ENCODE assay signal across 1 cellular context in genomic region chr6:150266963-150267685, GRCh38.
TF ChIP-seq lines count a peak whose summit lies in the region.

No MANE protein-coding gene starts in this region.

TF ChIP-seq in HCT116, 20 proteins besides CTCF, POLR2A, EP300 and RAD21 (continued from another document):
- TF ChIP-seq POLR2AphosphoS5 (IDR thresholded peaks at IDR 0.05; ENCODE audit: low read depth, low read length) (no peak), CEBPB (IDR thresholded peaks at IDR 0.05; ENCODE audit: low read depth) (no peak), SP1 (IDR thresholded peaks at IDR 0.05; ENCODE audit: low read depth) (no peak), EZH2 (IDR thresholded peaks at IDR 0.05) (no peak), ATF3 (IDR thresholded peaks at IDR 0.05) (no peak), ZBTB33 (IDR thresholded peaks at IDR 0.05; ENCODE audit: extremely low read depth, insufficient replicate concordance, low read length) (no peak)
TF ChIP-seq in HCT116: peak in this region for 0.
